Comparison of ENCODE assay signal across 12 cellular contexts in genomic region chr4:124061413-124061812, GRCh38.
A peak's percentile ranks its signal among the peaks of the same experiment; 100 is the strongest.
DNase-seq lines count a peak whose midpoint lies in the region; ATAC-seq and TF ChIP-seq lines count a peak whose summit lies in the region.
"Had no signal": no experiment of that assay in that cellular context is flagged by ENCODE, and none has a peak within 500 bp of the region (broad histone marks: within the 10 kb centered on the region; RNA-seq: fewer than 3 reads in every experiment).

No MANE protein-coding gene starts in this region.

- peaks cover 3 to 19% of the 10 kb centered on the region in 2 donors for H3K4me1 ChIP-seq in gastrocnemius medialis

- H3K4me3 ChIP-seq in AG10803 (ENCODE audit: low read length) (no peak overlapping the region), SK-N-MC (peak overlapping the region; percentile 60), fibroblast of the aortic adventitia (ENCODE audit: low read depth, low read length) (no peak overlapping the region), gastrocnemius medialis (no peak overlapping the region)

- H3K4me3 Mint-ChIP-seq in natural killer cell: no peak overlapping the region

- H3K27ac Mint-ChIP-seq in natural killer cell: no peak overlapping the region

- no peaks in the 10 kb centered on the region for H3K9me3 ChIP-seq in SK-N-MC (ENCODE audit: low read depth, low read length)
- no peaks in the 10 kb centered on the region for H3K9me3 ChIP-seq in gastrocnemius medialis

- peaks cover 5 to 13% of the 10 kb centered on the region in 2 donors for H3K9me3 Mint-ChIP-seq in natural killer cell

- ATAC-seq in gastrocnemius medialis (peak; percentile 42 to 48), natural killer cell (no peak)

- no peak overlapping the region for H3K9ac ChIP-seq in SK-N-MC (ENCODE audit: insufficient read length)

- H3K27me3 ChIP-seq in gastrocnemius medialis: no peaks in the 10 kb centered on the region

- no peak for TF ChIP-seq CTCF in AG10803 (conservative IDR thresholded peaks at IDR 0.05; ENCODE audit: low read length)
- no peak for TF ChIP-seq CTCF in fibroblast of the aortic adventitia (IDR thresholded peaks at IDR 0.05; ENCODE audit: insufficient read depth, low read length)
- no peak for TF ChIP-seq CTCF in gastrocnemius medialis (IDR thresholded peaks at IDR 0.05 in 4 of 5, conservative IDR thresholded peaks at IDR 0.05 in 1 of 5)
- no peak for TF ChIP-seq CTCF in natural killer cell (IDR thresholded peaks at IDR 0.05)

- H3K27ac ChIP-seq in SK-N-MC: peak overlapping the region; percentile 86
- peak overlapping the region; percentile 64 to 75 (median 71) for H3K27ac ChIP-seq in gastrocnemius medialis

- H3K27me3 Mint-ChIP-seq in natural killer cell (ENCODE audit: low read depth in 2 of 2): no peaks in the 10 kb centered on the region

- intact Hi-C loops in gastrocnemius medialis (cut with DNase I; ENCODE audit: low total_unique reads): loop anchor here (2.0 kb wide), 1 partner anchor 31 kb away; no protein-coding TSS in a partner anchor
- intact Hi-C loops in natural killer cell (cut with micrococcal nuclease): no loop called here

- peaks cover 7 to 9% of the 10 kb centered on the region in 2 donors for H3K4me1 Mint-ChIP-seq in natural killer cell

- no peaks in the 10 kb centered on the region for H3K36me3 Mint-ChIP-seq in natural killer cell

- in situ Hi-C loops in gastrocnemius medialis (cut with MboI; ENCODE audit: low sequenced_read_pairs in 4 of 4): no loop called here

- H3K36me3 ChIP-seq in SK-N-MC (ENCODE audit: insufficient read depth, low read length) (no peaks in the 10 kb centered on the region), gastrocnemius medialis (no peaks in the 10 kb centered on the region)

- DNase-seq in AG10803 (ENCODE audit: low read depth) (peak; percentile 80), SK-N-MC (ENCODE audit: low read depth, low spot score) (peak; percentile 90), fibroblast of the aortic adventitia (ENCODE audit: low read depth) (peak; percentile 87), gastrocnemius medialis (no peak), erythroblast (lab: John Stamatoyannopoulos, UW) (no peak), natural killer cell (no peak), NCI-H510A (lab: John Stamatoyannopoulos, UW) (no peak), activated gamma-delta T cell (lab: John Stamatoyannopoulos, UW) (no peak)
- DNase-seq: activated CD4-positive, alpha-beta T cell treated with anti-CD3 and anti-CD28 coated beads for 48 hours; activated naive CD4-positive, alpha-beta T cell treated with Interleukin-2 at 50 U/mL for 16 hours; NCI-H345; occipital lobe had no signal

- TF ChIP-seq POLR2A in gastrocnemius medialis (IDR thresholded peaks at IDR 0.05) (no peak), erythroblast (IDR thresholded peaks at IDR 0.05; ENCODE audit: low read length) (no peak)

Comparison
In these comparisons a context has a peak if more than half of its experiments do, and no peak if none do; other contexts are left out.
1. DNase-seq: peak in AG10803 (single experiment), SK-N-MC (single experiment) and fibroblast of the aortic adventitia (single experiment); none in gastrocnemius medialis (0 of 2), erythroblast (0 of 2), natural killer cell (single experiment), NCI-H510A (single experiment) and activated gamma-delta T cell (single experiment).
2. ATAC-seq: peak in gastrocnemius medialis (2 of 2); none in natural killer cell (0 of 3).